25 cellular contexts compared by ENCODE assay signal in the genomic region with DNA sequence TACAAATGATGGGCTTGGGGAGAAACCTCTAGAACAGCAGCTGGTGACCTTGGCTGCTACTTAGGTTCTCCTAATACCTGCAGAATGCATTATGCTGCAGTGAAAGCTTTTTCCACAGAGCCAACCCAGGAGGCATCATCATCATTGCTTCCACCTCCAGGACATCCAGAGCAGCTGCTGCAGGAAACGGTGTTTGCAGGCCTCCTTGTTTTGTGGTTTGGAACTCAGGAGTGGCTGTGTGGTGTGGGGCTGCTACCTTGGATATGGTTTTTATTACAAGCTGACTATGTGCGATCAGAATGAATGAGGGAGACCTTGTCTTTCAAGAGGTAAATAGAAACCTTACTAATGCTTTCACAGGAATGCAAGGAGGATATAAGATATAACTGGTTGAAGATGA. TPM values are rescaled to one million over a fixed set of nuclear protein-coding genes. Genes with fewer than 3 reads are reported as not detected.
DNase-seq lines count a peak whose midpoint lies in the region; ATAC-seq and TF ChIP-seq lines count a peak whose summit lies in the region.
"Had no signal": no experiment of that assay in that cellular context is flagged by ENCODE, and none has a peak within 500 bp of the region (broad histone marks: within the 10 kb centered on the region; RNA-seq: fewer than 3 reads in every experiment).

No MANE protein-coding gene starts in this region.

- POLR2A ChIA-PET in PC-9 (lab: Charles Lee; ENCODE audit: unreplicated experiment): no interaction called here

- no peaks in the 10 kb centered on the region for H3K9me3 ChIP-seq in PC-9 (ENCODE audit: insufficient read depth, low read depth)
- H3K9me3 ChIP-seq in subcutaneous abdominal adipose tissue (ENCODE audit: control insufficient read depth in 5 of 5, low read length in 5 of 5): no peaks in the 10 kb centered on the region

- 0 out of 2 replicates have a peak overlapping the region, but pooled peaks have one; percentile 13 for H3K27ac ChIP-seq in PC-9
- peak overlapping the region; percentile 17 for H3K27ac ChIP-seq in angular gyrus (ENCODE audit: low read depth, low read length)
- peak overlapping the region; percentile 28 for H3K27ac ChIP-seq in subcutaneous abdominal adipose tissue (ENCODE audit: low read depth, low read length)
- H3K27ac ChIP-seq: C4-2B, SK-N-MC had no signal

- H3K9me3 Mint-ChIP-seq in naive B cell: no peaks in the 10 kb centered on the region
- H3K9me3 Mint-ChIP-seq: CD8-positive, alpha-beta memory T cell had no signal

- peaks cover 15% of the 10 kb centered on the region; the same call in 1 of the 2 replicates for H3F3A ChIP-seq in PC-9 (ENCODE audit: insufficient read depth, low read depth)

- no peak overlapping the region for H2AFZ ChIP-seq in PC-9

- no TSS peak for BruUV-seq in PC-9 (replicated peaks; lab: Mats Ljungman, UMichigan)

- no peak for TF ChIP-seq CTCF in PC-9 (conservative IDR thresholded peaks at IDR 0.05)

- H3K9me2 ChIP-seq in PC-9 (ENCODE audit: insufficient read depth): no peaks in the 10 kb centered on the region

- H3K27me3 ChIP-seq in PC-9 (ENCODE audit: insufficient read depth, low read depth) (no peaks in the 10 kb centered on the region), subcutaneous abdominal adipose tissue (ENCODE audit: control insufficient read depth in 5 of 5, insufficient read depth in 4 of 5, low read length in 5 of 5) (no peaks in the 10 kb centered on the region)

- H3K36me3 ChIP-seq in PC-9 (ENCODE audit: low read depth) (peaks cover 22% of the 10 kb centered on the region), subcutaneous abdominal adipose tissue (ENCODE audit: control insufficient read depth in 5 of 5, insufficient read depth in 5 of 5, low read length in 5 of 5) (peaks cover 5 to 62% (median 54%) of the 10 kb centered on the region in 5 donors)

- intact Hi-C loops in PC-9 (cut with micrococcal nuclease; ENCODE audit: unreplicated experiment) (no loop called here), Right ventricle myocardium inferior (cut with DNase I) (no loop called here), sciatic nerve (cut with DNase I) (no loop called here)

- CTCF ChIA-PET in PC-9 (lab: Charles Lee): interaction anchor here (0.6 kb wide), 1 partner anchor 55 kb away, joined by 6 read pairs; no protein-coding TSS in a partner anchor

- H4K20me1 ChIP-seq in PC-9 (ENCODE audit: insufficient read depth): no peaks in the 10 kb centered on the region

- H3K4me1 ChIP-seq in PC-9 (replicated peaks; ENCODE audit: insufficient read depth) (peaks cover 21% of the 10 kb centered on the region), subcutaneous abdominal adipose tissue (ENCODE audit: control insufficient read depth in 5 of 5, insufficient read depth in 5 of 5, low read length in 5 of 5) (peaks cover 3 to 38% (median 30%) of the 10 kb centered on the region in 5 donors)

- no peak overlapping the region for H3K4me2 ChIP-seq in PC-9

- H3K9ac ChIP-seq in subcutaneous abdominal adipose tissue (ENCODE audit: low read length in 5 of 5): no peak overlapping the region

- ATAC-seq in naive B cell (ENCODE audit: low read depth in 2 of 2) (no peak), Right ventricle myocardium inferior (no peak), sciatic nerve (no peak)
- ATAC-seq: HepG2 had no signal

- H3K36me3 Mint-ChIP-seq in naive B cell: peaks cover 13 to 43% of the 10 kb centered on the region in 2 donors

- H3K27ac Mint-ChIP-seq in naive B cell: peak overlapping the region in 4 of 6 donors; percentile 35 to 54 (median 50)
- H3K27ac Mint-ChIP-seq: B cell had no signal

- peaks cover 3 to 32% (median 31%) of the 10 kb centered on the region in 3 donors for H3K4me1 Mint-ChIP-seq in naive B cell

- no peaks in the 10 kb centered on the region for H3K27me3 Mint-ChIP-seq in naive B cell
- H3K27me3 Mint-ChIP-seq: B cell had no signal

- H3K4me3 ChIP-seq in PC-9: no peak overlapping the region
- no peak overlapping the region for H3K4me3 ChIP-seq in subcutaneous abdominal adipose tissue (ENCODE audit: low read depth in 1 of 5, low read length in 5 of 5)
- H3K4me3 ChIP-seq: SK-N-MC had no signal

- peak; percentile 34 to 86 for DNase-seq in PC-9
- no peak for DNase-seq in naive B cell
- DNase-seq in Right ventricle myocardium inferior (ENCODE audit: missing footprints): no peak
- no peak for DNase-seq in sciatic nerve (ENCODE audit: low spot score)
- DNase-seq in NCI-H2196 (lab: John Stamatoyannopoulos, UW; ENCODE audit: unreplicated experiment): no peak
- DNase-seq in amniotic stem cell (lab: John Stamatoyannopoulos, UW): no peak
- DNase-seq: CD8-positive, alpha-beta memory T cell; DMS79 treated with DMSO at 0.1 percent for 48 hours; GF-D8; Karpas-422; NCI-H1092; NCI-H1417 treated with DMSO at 0.1 percent for 48 hours; NCI-H1694 treated with DMSO at 0.1 percent for 48 hours; NCI-H2081; NCI-H2171 treated with DMSO at 0.1 percent for 48 hours; NCI-H524; NCI-H774; RPMI8226; SHP77 treated with DMSO at 0.1 percent for 48 hours had no signal

- no peaks in the 10 kb centered on the region for H3K79me2 ChIP-seq in PC-9 (ENCODE audit: low read depth)

- peak overlapping the region in 1 of 8 donors; percentile 35 for H3K4me3 Mint-ChIP-seq in naive B cell
- H3K4me3 Mint-ChIP-seq: B cell; CD8-positive, alpha-beta memory T cell had no signal

RNA-seq across cellular contexts. Expression of a gene that starts 57.5 kb away (rescaled TPM):
- total RNA-seq in PC-9 (2021) (66.8 and 80.9 TPM in 2 replicates), Right ventricle myocardium inferior (9.8 TPM), sciatic nerve (33.3 TPM)
- polyA plus RNA-seq in naive B cell (ENCODE audit: low read depth in 6 of 6): 10 to 100 TPM; 27.7 to 77.8 (median 34.1) TPM

Comparison
In these comparisons a context has a peak if more than half of its experiments do, and no peak if none do; other contexts are left out.
1. DNase-seq: peak in PC-9 (2 of 2); none in naive B cell (single experiment), Right ventricle myocardium inferior (single experiment), sciatic nerve (single experiment), NCI-H2196 (single experiment) and amniotic stem cell (single experiment).
2. Peak in every context shown above with its lines, with median percentiles within 50 percentile points of each other: H3K27ac ChIP-seq.